9 cellular contexts compared by ENCODE assay signal in genomic region chr3:120177907-120178306, GRCh38.
A peak's percentile ranks its signal among the peaks of the same experiment; 100 is the strongest.
DNase-seq lines count a peak whose midpoint lies in the region; ATAC-seq, FAIRE-seq and TF ChIP-seq lines count a peak whose summit lies in the region.
"Had no signal": no experiment of that assay in that cellular context is flagged by ENCODE, and none has a peak within 500 bp of the region (broad histone marks: within the 10 kb centered on the region; RNA-seq: fewer than 3 reads in every experiment).

No MANE protein-coding gene starts in this region.

- FAIRE-seq in K562 (lab: Jason Lieb, UNC) = no peak

- H3K9me3 Mint-ChIP-seq in progenitor cell of endocrine pancreas (ENCODE audit: low read depth) (no peaks in the 10 kb centered on the region), immature natural killer cell (no peaks in the 10 kb centered on the region)

- H3K4me3 Mint-ChIP-seq in progenitor cell of endocrine pancreas (ENCODE audit: low read depth) (no peak overlapping the region), immature natural killer cell (no peak overlapping the region)

- H3K4me2 ChIP-seq in GM23248 (ENCODE audit: unreplicated experiment) (peak overlapping the region; percentile 94), K562 (ENCODE audit: insufficient read depth, low read length) (no peak overlapping the region)

- POLR2A ChIA-PET in K562 (lab: Yijun Ruan, JAX) = interaction anchor here (0.6 kb wide), 1 partner anchor 715 kb away, joined by 3 read pairs; no protein-coding TSS in a partner anchor

- CTCF ChIA-PET in K562 (lab: Yijun Ruan, JAX; ENCODE audit: low intra/inter-chr PET ratio) = no interaction called here

- H3F3A ChIP-seq in GM23248 (ENCODE audit: insufficient read depth) = peaks cover 24% of the 10 kb centered on the region

- no peak for TF ChIP-seq CTCF in K562 (IDR thresholded peaks at IDR 0.05 in 2 of 3, conservative IDR thresholded peaks at IDR 0.05 in 1 of 3; ENCODE audit: insufficient read depth in 2 of 3, low read depth in 1 of 3, low read length in 3 of 3)
- TF ChIP-seq CTCF in progenitor cell of endocrine pancreas (IDR thresholded peaks at IDR 0.05; ENCODE audit: unreplicated experiment) = no peak

- H3K27me3 ChIP-seq in GM23248 (replicated peaks; ENCODE audit: insufficient read depth) = no peaks in the 10 kb centered on the region
- peaks cover 0 to 13% of the 10 kb centered on the region in 2 experiments; a peak in 3 of 5 replicates for H3K27me3 ChIP-seq in K562 (ENCODE audit: control insufficient read depth in 2 of 2, insufficient read depth in 2 of 2, low read length in 2 of 2)

- no peaks in the 10 kb centered on the region for H3K36me3 Mint-ChIP-seq in progenitor cell of endocrine pancreas (ENCODE audit: insufficient read depth)
- no peaks in the 10 kb centered on the region for H3K36me3 Mint-ChIP-seq in immature natural killer cell

- no peaks in the 10 kb centered on the region for H3K9me2 ChIP-seq in GM23248 (ENCODE audit: insufficient read depth)

- H3K27me3 Mint-ChIP-seq in progenitor cell of endocrine pancreas (no peaks in the 10 kb centered on the region), immature natural killer cell (ENCODE audit: low read depth in 3 of 3) (peaks cover 0 to 4% (median 0%) of the 10 kb centered on the region in 3 donors)

- TF ChIP-seq RAD21 in K562 (CRISPR knock-in tag; conservative IDR thresholded peaks at IDR 0.05 in 1 of 2, IDR thresholded peaks at IDR 0.05 in 1 of 2) = no peak

- WGBS in GM23248 (ENCODE audit: low coverage in 1 of 2, low lambda C conversion rate in 2 of 2, missing lambda C conversion rate in 2 of 2), 2 experiments = 67 to 77% methylated on average over 2 of the region's 2 CpGs
- 0% methylated on average over 2 of the region's 2 CpGs for WGBS in K562 (ENCODE audit: insufficient coverage, low coverage, missing lambda C conversion rate)

- ATAC-seq in K562 = peak; percentile 56; the same call in 1 of the 3 replicates

- TF ChIP-seq EP300 in K562 (IDR thresholded peaks at IDR 0.05; ENCODE audit: low read length) = no peak

- H3K9ac ChIP-seq in GM23248 (peak overlapping the region; percentile 66), K562 (ENCODE audit: insufficient read depth in 1 of 2, low read depth in 2 of 2, low read length in 2 of 2) (no peak overlapping the region)

- H3K4me3 ChIP-seq in GM23248 = peak overlapping the region; percentile 62; the same call in 1 of the 2 replicates
- H3K4me3 ChIP-seq in K562 = no peak overlapping the region

- DNase-seq in GM23248 (peak; percentile 30), NCI-H2029 treated with DMSO at 0.1 percent for 48 hours (lab: John Stamatoyannopoulos, UW) (peak; percentile 76), K562 (ENCODE audit: extremely low read depth in 1 of 4, low spot score in 3 of 4) (peak in 1 of 4 experiments; percentile 2), progenitor cell of endocrine pancreas (ENCODE audit: low spot score, unreplicated experiment) (no peak), middle frontal gyrus (ENCODE audit: extremely low spot score, low spot score) (no peak), immature natural killer cell (no peak), C1 segment of cervical spinal cord (lab: John Stamatoyannopoulos, UW) (no peak)
- no peak for DNase-seq in stimulated activated CD4-positive, alpha-beta T cell treated with anti-CD3 and anti-CD28 coated beads, Interleukin-2, amount 100 ng/mL, for 48 hours
- DNase-seq: activated effector memory CD4-positive, alpha-beta T cell treated with Interleukin-2 at 50 U/mL for 16 hours had no signal

- H2AFZ ChIP-seq in GM23248 (peak overlapping the region; percentile 83), K562 (ENCODE audit: low read depth, low read length) (no peak overlapping the region)

- H3K27ac ChIP-seq in GM23248 = peak overlapping the region; percentile 77
- no peak overlapping the region for H3K27ac ChIP-seq in K562 (ENCODE audit: extremely low read depth, low read depth, low read length)

- no peak for TF ChIP-seq POLR2A in K562 (conservative IDR thresholded peaks at IDR 0.05)

- BruUV-seq in K562 (replicated peaks; lab: Mats Ljungman, UMichigan) = no TSS peak

- in situ Hi-C loops in GM23248 (cut with MboI) (loop anchor here (25.0 kb wide), 1 partner anchor 641 kb away; no protein-coding TSS in a partner anchor), K562 (cut with MboI) (no loop called here)

- H3K79me2 ChIP-seq in GM23248 (ENCODE audit: insufficient read depth) = no peaks in the 10 kb centered on the region
- H3K79me2 ChIP-seq in K562 (ENCODE audit: control insufficient read depth, insufficient read depth, low read length) = no peaks in the 10 kb centered on the region

- H3K36me3 ChIP-seq in GM23248 (ENCODE audit: low read depth) = no peaks in the 10 kb centered on the region
- H3K36me3 ChIP-seq in K562 (ENCODE audit: control insufficient read depth, insufficient read depth, low read length) = no peaks in the 10 kb centered on the region

- no peaks in the 10 kb centered on the region for H3K9me1 ChIP-seq in K562 (ENCODE audit: control insufficient read depth, insufficient read depth, low read length)

- H3K27ac Mint-ChIP-seq in progenitor cell of endocrine pancreas = peak overlapping the region; percentile 95
- H3K27ac Mint-ChIP-seq in immature natural killer cell = no peak overlapping the region

- H3K4me1 ChIP-seq in GM23248 (ENCODE audit: insufficient read depth) = peaks cover 42% of the 10 kb centered on the region
- no peaks in the 10 kb centered on the region for H3K4me1 ChIP-seq in K562 (replicated peaks in 1 of 2; ENCODE audit: control insufficient read depth in 2 of 2, insufficient read depth in 2 of 2, low read length in 2 of 2)

- H3K9me3 ChIP-seq in GM23248 (ENCODE audit: low read depth) (no peaks in the 10 kb centered on the region), K562 (replicated peaks; ENCODE audit: control insufficient read depth, insufficient read depth, low read depth, low read length) (no peaks in the 10 kb centered on the region)

- intact Hi-C loops in K562 (cut with micrococcal nuclease) = no loop called here

- H3K4me1 Mint-ChIP-seq in progenitor cell of endocrine pancreas (ENCODE audit: low read depth) (peaks cover 15% of the 10 kb centered on the region), immature natural killer cell (no peaks in the 10 kb centered on the region)

- H4K20me1 ChIP-seq in GM23248 (ENCODE audit: insufficient read depth) = no peaks in the 10 kb centered on the region
- no peaks in the 10 kb centered on the region for H4K20me1 ChIP-seq in K562 (replicated peaks; ENCODE audit: control insufficient read depth, insufficient read depth, low read length)

TF ChIP-seq in K562, 482 proteins besides CTCF, POLR2A, EP300 and RAD21:
- TF ChIP-seq NONO (IDR thresholded peaks at IDR 0.05; ENCODE audit: low read depth in 2 of 2, low read length in 1 of 2) (no peak), TGIF2 (CRISPR knock-in tag; IDR thresholded peaks at IDR 0.05) (no peak), CHD2 (IDR thresholded peaks at IDR 0.05; ENCODE audit: low read depth, low read length) (no peak), RBM25 (IDR thresholded peaks at IDR 0.05; ENCODE audit: low read depth, low read length, severe bottlenecking) (no peak), ZNF280B (CRISPR knock-in tag; IDR thresholded peaks at IDR 0.05) (no peak), KDM2B (CRISPR knock-in tag; IDR thresholded peaks at IDR 0.05) (no peak), TOE1 (IDR thresholded peaks at IDR 0.05; ENCODE audit: borderline replicate concordance) (no peak), TOE1 (CRISPR knock-in tag; IDR thresholded peaks at IDR 0.05; ENCODE audit: borderline replicate concordance, low read depth) (no peak), ZC3H4 (CRISPR knock-in tag; IDR thresholded peaks at IDR 0.05; ENCODE audit: borderline replicate concordance) (no peak), HMG20A (CRISPR knock-in tag; conservative IDR thresholded peaks at IDR 0.05) (no peak), PHTF2 (CRISPR knock-in tag; IDR thresholded peaks at IDR 0.05) (no peak), IRF2 (CRISPR knock-in tag; IDR thresholded peaks at IDR 0.05) (no peak), KDM1A (IDR thresholded peaks at IDR 0.05) (no peak), ZFP36 (IDR thresholded peaks at IDR 0.05; ENCODE audit: low read depth, low read length, partially characterized antibody) (no peak), PTBP1 (IDR thresholded peaks at IDR 0.05; ENCODE audit: low read depth, low read length) (no peak), ZNF311 (CRISPR knock-in tag; IDR thresholded peaks at IDR 0.05) (no peak)
- TF ChIP-seq, protein P1, sequence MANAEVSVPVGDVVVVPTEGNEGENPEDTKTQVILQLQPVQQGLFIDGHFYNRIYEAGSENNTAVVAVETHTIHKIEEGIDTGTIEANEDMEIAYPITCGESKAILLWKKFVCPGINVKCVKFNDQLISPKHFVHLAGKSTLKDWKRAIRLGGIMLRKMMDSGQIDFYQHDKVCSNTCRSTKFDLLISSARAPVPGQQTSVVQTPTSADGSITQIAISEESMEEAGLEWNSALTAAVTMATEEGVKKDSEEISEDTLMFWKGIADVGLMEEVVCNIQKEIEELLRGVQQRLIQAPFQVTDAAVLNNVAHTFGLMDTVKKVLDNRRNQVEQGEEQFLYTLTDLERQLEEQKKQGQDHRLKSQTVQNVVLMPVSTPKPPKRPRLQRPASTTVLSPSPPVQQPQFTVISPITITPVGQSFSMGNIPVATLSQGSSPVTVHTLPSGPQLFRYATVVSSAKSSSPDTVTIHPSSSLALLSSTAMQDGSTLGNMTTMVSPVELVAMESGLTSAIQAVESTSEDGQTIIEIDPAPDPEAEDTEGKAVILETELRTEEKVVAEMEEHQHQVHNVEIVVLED (CRISPR knock-in tag; IDR thresholded peaks at IDR 0.05) = no peak
- TF ChIP-seq, protein P2, sequence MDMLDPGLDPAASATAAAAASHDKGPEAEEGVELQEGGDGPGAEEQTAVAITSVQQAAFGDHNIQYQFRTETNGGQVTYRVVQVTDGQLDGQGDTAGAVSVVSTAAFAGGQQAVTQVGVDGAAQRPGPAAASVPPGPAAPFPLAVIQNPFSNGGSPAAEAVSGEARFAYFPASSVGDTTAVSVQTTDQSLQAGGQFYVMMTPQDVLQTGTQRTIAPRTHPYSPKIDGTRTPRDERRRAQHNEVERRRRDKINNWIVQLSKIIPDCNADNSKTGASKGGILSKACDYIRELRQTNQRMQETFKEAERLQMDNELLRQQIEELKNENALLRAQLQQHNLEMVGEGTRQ (CRISPR knock-in tag; IDR thresholded peaks at IDR 0.05) = no peak

Comparison
In these comparisons a context has a peak if more than half of its experiments do, and no peak if none do; other contexts are left out.
1. DNase-seq: peak in GM23248 (single experiment) and NCI-H2029 treated with DMSO at 0.1 percent for 48 hours (single experiment); none in progenitor cell of endocrine pancreas (single experiment), stimulated activated CD4-positive, alpha-beta T cell treated with anti-CD3 and anti-CD28 coated beads, Interleukin-2, amount 100 ng/mL, for 48 hours (0 of 2), middle frontal gyrus (single experiment), immature natural killer cell (0 of 3) and C1 segment of cervical spinal cord (0 of 14).